ENCODE assay signal across 26 cellular contexts in genomic region chr3:169939320-169939719, GRCh38. TPM values are rescaled to one million over a fixed set of nuclear protein-coding genes. Genes with fewer than 3 reads are reported as not detected.
"Had no signal": no experiment of that assay in that cellular context is flagged by ENCODE, and none has a peak within 500 bp of the region (broad histone marks: within the 10 kb centered on the region; RNA-seq: fewer than 3 reads in every experiment).

No MANE protein-coding gene starts in this region.

- ATAC-seq: esophagus mucosa, gastrocnemius medialis, heart right ventricle had no signal

- H3K9me3 Mint-ChIP-seq: activated CD4-positive, alpha-beta T cell treated with anti-CD3 and anti-CD28 coated beads, Interleukin-2, amount 10 ng/mL, durations not matched to agents 7 days and 5 days; activated naive CD4-positive, alpha-beta T cell treated with anti-CD3 and anti-CD28 coated beads, Interleukin-2, amount 10 ng/mL, durations not matched to agents 7 days and 5 days; T-helper 2 cell treated with Interferon-gamma antibody and Interleukin-4, amounts not matched to agents 5 μg/mL and 100 μg/mL, for 36 hours had no signal

- H3K9me3 ChIP-seq: ascending aorta, gastrocnemius medialis, heart right ventricle, left ventricle myocardium inferior, sigmoid colon, tibial nerve, uterus had no signal

- DNase-seq: activated CD4-positive, alpha-beta T cell treated with anti-CD3 and anti-CD28 coated beads, Interleukin-2, amount 10 ng/mL, durations not matched to agents 7 days and 5 days; activated CD8-positive, alpha-beta memory T cell treated with anti-CD3 and anti-CD28 coated beads, Interleukin-2, amount 50 U/mL, for 4 hours; activated effector memory CD4-positive, alpha-beta T cell treated with Interleukin-2 at 50 U/mL for 16 hours; activated naive CD4-positive, alpha-beta T cell treated with anti-CD3 and anti-CD28 coated beads, Interleukin-2, amount 10 ng/mL, durations not matched to agents 7 days and 5 days; activated T-cell treated with anti-CD3 and anti-CD28 coated beads, Interleukin-2, amount 50 U/mL, for 48 hours; cerebellar nuclear complex; effector CD4-positive, alpha-beta T cell; gastrocnemius medialis; heart right ventricle; left ventricle myocardium inferior; mammary epithelial cell; occipital lobe; posterior cingulate gyrus; sigmoid colon; stimulated activated CD4-positive, alpha-beta T cell treated with anti-CD3 and anti-CD28 coated beads, Interleukin-4, amount 100 ng/mL, for 4 hours; stimulated activated naive CD4-positive, alpha-beta T cell; uterus had no signal

- H3K27me3 ChIP-seq: ascending aorta, sigmoid colon, tibial nerve, uterus had no signal

- H3K27ac ChIP-seq: ascending aorta, gastrocnemius medialis, heart right ventricle, left ventricle myocardium inferior, sigmoid colon, tibial nerve, uterus had no signal

- H3K36me3 ChIP-seq: ascending aorta, gastrocnemius medialis, heart right ventricle, left ventricle myocardium inferior, sigmoid colon, tibial nerve, uterus had no signal

- H3K36me3 Mint-ChIP-seq: activated naive CD4-positive, alpha-beta T cell treated with anti-CD3 and anti-CD28 coated beads, Interleukin-2, amount 10 ng/mL, durations not matched to agents 7 days and 5 days had no signal

- H3K4me3 ChIP-seq: ascending aorta, gastrocnemius medialis, heart right ventricle, left ventricle myocardium inferior, sigmoid colon, tibial nerve, uterus had no signal

- H3K27ac Mint-ChIP-seq: activated CD4-positive, alpha-beta T cell treated with anti-CD3 and anti-CD28 coated beads, Interleukin-2, amount 10 ng/mL, durations not matched to agents 7 days and 5 days; activated naive CD4-positive, alpha-beta T cell treated with anti-CD3 and anti-CD28 coated beads, Interleukin-2, amount 10 ng/mL, durations not matched to agents 7 days and 5 days; T-helper 2 cell treated with Interferon-gamma antibody and Interleukin-4, amounts not matched to agents 5 μg/mL and 100 μg/mL, for 36 hours had no signal

- H3K4me3 Mint-ChIP-seq: activated CD4-positive, alpha-beta T cell treated with anti-CD3 and anti-CD28 coated beads, Interleukin-2, amount 10 ng/mL, durations not matched to agents 7 days and 5 days; activated naive CD4-positive, alpha-beta T cell treated with anti-CD3 and anti-CD28 coated beads, Interleukin-2, amount 10 ng/mL, durations not matched to agents 7 days and 5 days; T-helper 2 cell treated with Interferon-gamma antibody and Interleukin-4, amounts not matched to agents 5 μg/mL and 100 μg/mL, for 36 hours had no signal

- H3K4me1 ChIP-seq: ascending aorta, gastrocnemius medialis, left ventricle myocardium inferior, sigmoid colon, tibial nerve, uterus had no signal

RNA-seq across cellular contexts. Expression of gene SAMD7, which starts 27.9 kb away (rescaled TPM):
- total RNA-seq: activated CD4-positive, alpha-beta T cell treated with anti-CD3 and anti-CD28 coated beads, Interleukin-2, amount 10 ng/mL, durations not matched to agents 7 days and 5 days; ascending aorta; esophagus mucosa; gastrocnemius medialis; kidney epithelial cell; left ventricle myocardium inferior; mammary epithelial cell; myocyte; occipital lobe; renal cortical epithelial cell; sigmoid colon; tibial nerve; uterus had no signal
- polyA plus RNA-seq: adipose tissue, heart right ventricle, mammary epithelial cell, neural cell, sigmoid colon had no signal
